27 cellular contexts compared by ENCODE assay signal in the genomic region with DNA sequence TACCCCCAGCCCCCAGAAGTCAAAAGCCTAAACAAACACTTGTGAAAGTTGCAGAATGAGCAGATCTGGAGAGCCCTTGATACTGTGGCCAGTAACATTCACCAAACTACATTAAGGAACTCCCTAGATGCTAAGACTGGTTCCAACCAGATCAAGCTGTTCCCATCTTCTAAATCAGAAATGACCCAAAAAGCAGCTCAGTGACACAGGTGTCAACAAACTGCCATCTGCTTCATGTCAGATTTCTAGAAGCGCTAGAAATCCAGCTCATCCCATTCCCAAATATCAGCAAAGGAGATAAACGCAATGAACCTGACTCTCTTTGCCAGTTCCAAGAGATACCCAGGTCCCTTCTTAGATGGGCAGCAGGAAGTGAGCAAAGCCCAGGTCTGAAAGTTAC.
"Had no signal": no experiment of that assay in that cellular context is flagged by ENCODE, and none has a peak within 500 bp of the region (broad histone marks: within the 10 kb centered on the region; RNA-seq: fewer than 3 reads in every experiment).

No MANE protein-coding gene starts in this region.

- H3K4me3 ChIP-seq: ascending aorta, cardiac muscle cell had no signal

- ATAC-seq: activated CD8-positive, alpha-beta T cell treated with anti-CD3 and anti-CD28 coated beads for 36 hours; activated naive CD8-positive, alpha-beta T cell treated with anti-CD3 and anti-CD28 coated beads, Interleukin-2, amount 50 U/mL, for 24 hours; activated T-cell treated with anti-CD3 and anti-CD28 coated beads, Interleukin-2, amount 50 U/mL, for 4 hours had no signal

- DNase-seq: activated B cell treated with CpG ODN at 0.5 μM for 24 hours; activated CD4-positive, alpha-beta memory T cell treated with anti-CD3 and anti-CD28 coated beads for 36 hours; activated CD4-positive, alpha-beta T cell treated with anti-CD3 and anti-CD28 coated beads for 4 hours; activated CD4-positive, alpha-beta T cell treated with anti-CD3 and anti-CD28 coated beads, Interleukin-2, amount 10 ng/mL, durations not matched to agents 24 days and 14 days; activated CD4-positive, alpha-beta T cell treated with anti-CD3 and anti-CD28 coated beads, Interleukin-2, amount 50 U/mL, for 1 hour; activated CD4-positive, alpha-beta T cell treated with anti-CD3 and anti-CD28 coated beads, Interleukin-2, amount 50 U/mL, for 4 hours; activated CD4-positive, CD25-positive, alpha-beta regulatory T cell treated with anti-CD3 and anti-CD28 coated beads, Interleukin-2, amount 50 U/mL, for 72 hours; activated CD8-positive, alpha-beta memory T cell treated with anti-CD3 and anti-CD28 coated beads, Interleukin-2, amount 50 U/mL, for 4 hours; activated CD8-positive, alpha-beta T cell treated with anti-CD3 and anti-CD28 coated beads for 36 hours; activated effector memory CD4-positive, alpha-beta T cell treated with Interleukin-2 at 50 U/mL for 16 hours; activated gamma-delta T cell; activated naive CD4-positive, alpha-beta T cell treated with anti-CD3 and anti-CD28 coated beads, Interleukin-2, amount 10 ng/mL, durations not matched to agents 7 days and 5 days; activated naive CD4-positive, alpha-beta T cell treated with Interleukin-2 at 50 U/mL for 16 hours; activated naive CD8-positive, alpha-beta T cell treated with anti-CD3 and anti-CD28 coated beads, Interleukin-2, amount 10 ng/mL, durations not matched to agents 7 days and 5 days; activated naive CD8-positive, alpha-beta T cell treated with anti-CD3 and anti-CD28 coated beads, Interleukin-2, amount 50 U/mL, for 24 hours; activated T-cell treated with anti-CD3 and anti-CD28 coated beads for 4 hours; activated T-cell treated with anti-CD3 and anti-CD28 coated beads, Interleukin-2, amount 50 U/mL, for 1 hour; activated T-cell treated with anti-CD3 and anti-CD28 coated beads, Interleukin-2, amount 50 U/mL, for 4 hours; amygdala; anterior cingulate cortex; caudate nucleus; T-helper 1 cell; T-helper 2 cell; T-helper 9 cell had no signal

- H3K27me3 ChIP-seq: ascending aorta, cardiac muscle cell had no signal

- H3K27ac ChIP-seq: ascending aorta, cardiac muscle cell, VCaP had no signal

- H3K36me3 ChIP-seq: ascending aorta, cardiac muscle cell had no signal

- H3K4me1 ChIP-seq: ascending aorta had no signal

- H3K9me3 ChIP-seq: ascending aorta had no signal
